19 cellular contexts compared by ENCODE assay signal in genomic region chr7:143975617-143976016, GRCh38. TPM values are rescaled to one million over a fixed set of nuclear protein-coding genes. Genes with fewer than 3 reads are reported as not detected.
DNase-seq lines count a peak whose midpoint lies in the region; TF ChIP-seq lines count a peak whose summit lies in the region.
"Had no signal": no experiment of that assay in that cellular context is flagged by ENCODE, and none has a peak within 500 bp of the region (broad histone marks: within the 10 kb centered on the region; RNA-seq: fewer than 3 reads in every experiment).

No MANE protein-coding gene starts in this region.

- no peak overlapping the region for H2AFZ ChIP-seq in H9 (ENCODE audit: low read length)

- peak; percentile 34 for DNase-seq in A673 (ENCODE audit: low spot score)
- peak; percentile 30 for DNase-seq in H9
- peak; percentile 23 for DNase-seq in OCI-M1 (lab: John Stamatoyannopoulos, UW)
- no peak for DNase-seq in fibroblast of villous mesenchyme (ENCODE audit: low read depth)
- no peak for DNase-seq in MV-4-11 (lab: John Stamatoyannopoulos, UW)
- DNase-seq in NCI-H748 (lab: John Stamatoyannopoulos, UW; ENCODE audit: unreplicated experiment), result no peak
- DNase-seq in activated CD8-positive, alpha-beta memory T cell treated with anti-CD3 and anti-CD28 coated beads for 24 hours, result no peak
- no peak for DNase-seq in UCSD-AML1 (lab: John Stamatoyannopoulos, UW; ENCODE audit: unreplicated experiment)
- DNase-seq: activated CD8-positive, alpha-beta memory T cell treated with anti-CD3 and anti-CD28 coated beads, Interleukin-2, amount 50 U/mL, for 48 hours; activated naive CD4-positive, alpha-beta T cell; Karpas-422; NCI-H1930; NCI-H774; stomach had no signal

- H3K9me3 ChIP-seq in A673 (ENCODE audit: low read depth, low read length, poor library complexity, severe bottlenecking), result no peaks in the 10 kb centered on the region
- no peaks in the 10 kb centered on the region for H3K9me3 ChIP-seq in H9 (ENCODE audit: control insufficient read depth, low read depth, low read length)

- intact Hi-C loops in A673 (cut with micrococcal nuclease; ENCODE audit: unreplicated experiment), result no loop called here

- H3K27me3 ChIP-seq in A673 (replicated peaks; ENCODE audit: insufficient read depth, low read depth, low read length, poor library complexity), result no peaks in the 10 kb centered on the region
- no peaks in the 10 kb centered on the region for H3K27me3 ChIP-seq in H9 (ENCODE audit: insufficient read depth, low read length)
- H3K27me3 ChIP-seq: stomach had no signal

- no peak overlapping the region for H2BK15ac ChIP-seq in H9 (ENCODE audit: low read depth, low read length)

- H3K4me2 ChIP-seq in H9 (ENCODE audit: insufficient read depth, insufficient read length, low read length), result no peak overlapping the region

- H3K4me1 ChIP-seq in A673 (ENCODE audit: insufficient read depth, low read length, poor library complexity, severe bottlenecking) (no peaks in the 10 kb centered on the region), H9 (ENCODE audit: insufficient read depth, low read length) (no peaks in the 10 kb centered on the region)
- H3K4me1 ChIP-seq: stomach had no signal

- H3K23me2 ChIP-seq in H9 (ENCODE audit: insufficient read length, low read depth, low read length, poor library complexity, severe bottlenecking), result no peaks in the 10 kb centered on the region

- H3K27ac ChIP-seq in A673 (ENCODE audit: low read depth, low read length, poor library complexity, severe bottlenecking) (no peak overlapping the region), H9 (ENCODE audit: insufficient read length, low read depth, low read length) (no peak overlapping the region)
- H3K27ac ChIP-seq: HL-60, stomach had no signal

- no peaks in the 10 kb centered on the region for H3K27me3 Mint-ChIP-seq in H9 (ENCODE audit: low read depth)

- H4K20me1 ChIP-seq in H9 (ENCODE audit: control insufficient read depth, insufficient read depth, insufficient read length), result no peaks in the 10 kb centered on the region

- peaks cover 5 to 10% of the 10 kb centered on the region in 2 experiments; a peak in 2 of 5 replicates for H3K9me3 Mint-ChIP-seq in H9
- H3K9me3 Mint-ChIP-seq: nephron had no signal

- no peak overlapping the region for H4K91ac ChIP-seq in H9 (ENCODE audit: insufficient read length, low read depth, low read length)

- no peak overlapping the region for H3K18ac ChIP-seq in H9 (ENCODE audit: insufficient read length, low read depth, low read length)

- H3K4me3 Mint-ChIP-seq in H9, result no peak overlapping the region
- H3K4me3 Mint-ChIP-seq: B cell, nephron had no signal

- POLR2A ChIA-PET in A673 (lab: Charles Lee; ENCODE audit: low non-redundant PET), result no interaction called here

- BruUV-seq in A673 (replicated peaks; lab: Mats Ljungman, UMichigan), result no TSS peak

- no peak overlapping the region for H3T11ph ChIP-seq in H9 (ENCODE audit: low read length)

- WGBS in H9 (ENCODE audit: extremely low coverage, insufficient read length, low lambda C conversion rate), result no CpG with 5 or more reads among the region's 1 CpG

- no peaks in the 10 kb centered on the region for H3K79me2 ChIP-seq in H9 (ENCODE audit: insufficient read depth, low read length)

- H3K9ac ChIP-seq in H9 (ENCODE audit: extremely low read depth, insufficient read length, low read length), result no peak overlapping the region

- H3K23ac ChIP-seq in H9 (ENCODE audit: insufficient read length, low read depth, low read length), result no peak overlapping the region

- TF ChIP-seq CTCF in A673 (conservative IDR thresholded peaks at IDR 0.05; ENCODE audit: low read depth, low read length) (peak; percentile 21; the same call in 1 of the 2 replicates), H9 (conservative IDR thresholded peaks at IDR 0.05) (peak; percentile 44), fibroblast of villous mesenchyme (IDR thresholded peaks at IDR 0.05; ENCODE audit: insufficient read depth, low read depth, low read length) (peak; percentile 19)

- no peaks in the 10 kb centered on the region for H3K79me1 ChIP-seq in H9 (ENCODE audit: insufficient read depth, low read depth, low read length, poor library complexity, severe bottlenecking)

- no peak overlapping the region for H3K4me3 ChIP-seq in A673 (ENCODE audit: low read depth, low read length, poor library complexity, severe bottlenecking)
- H3K4me3 ChIP-seq in fibroblast of villous mesenchyme (ENCODE audit: low read depth, low read length), result no peak overlapping the region
- H3K4me3 ChIP-seq: lung, stomach had no signal

- H3K4me1 Mint-ChIP-seq in H9, result no peaks in the 10 kb centered on the region
- H3K4me1 Mint-ChIP-seq: B cell, nephron had no signal

- no peak overlapping the region for H3K14ac ChIP-seq in H9 (ENCODE audit: insufficient read depth, low read length)

- no peak overlapping the region for H3K4ac ChIP-seq in H9 (ENCODE audit: low read depth, low read length)

- H2BK12ac ChIP-seq in H9 (ENCODE audit: insufficient read length, low read depth, low read length), result no peak overlapping the region

- H4K8ac ChIP-seq in H9 (replicated peaks; ENCODE audit: insufficient read length, low read depth, low read length), result no peak overlapping the region

- H3K36me3 ChIP-seq in A673 (ENCODE audit: insufficient read depth, low read length, poor library complexity, severe bottlenecking), result no peaks in the 10 kb centered on the region
- H3K36me3 ChIP-seq: stomach had no signal

- CTCF ChIA-PET in A673 (lab: Charles Lee), result no interaction called here

- H3K27ac Mint-ChIP-seq in H9, result no peak overlapping the region
- H3K27ac Mint-ChIP-seq: B cell, nephron had no signal

- no peak overlapping the region for H3K56ac ChIP-seq in H9 (ENCODE audit: insufficient read length, low read depth, low read length)

- no peak overlapping the region for H4K5ac ChIP-seq in H9 (ENCODE audit: insufficient read length, low read depth, low read length)

- H2AK5ac ChIP-seq in H9 (ENCODE audit: insufficient read length, low read length), result no peak overlapping the region

- no peak overlapping the region for H2BK120ac ChIP-seq in H9 (ENCODE audit: low read depth, low read length, poor library complexity, severe bottlenecking)

- no peak overlapping the region for H2BK5ac ChIP-seq in H9 (ENCODE audit: insufficient read length, low read length)

- H3K36me3 Mint-ChIP-seq in H9 (ENCODE audit: insufficient read depth in 1 of 3, low read depth in 3 of 3), result no peaks in the 10 kb centered on the region

- H2BK20ac ChIP-seq in H9 (ENCODE audit: low read depth, low read length, poor library complexity, severe bottlenecking), result no peak overlapping the region

RNA-seq across cellular contexts. Expression of gene OR2F1, which starts 21.0 kb away (rescaled TPM):
- total RNA-seq in A673 (2021) (not detected in 2 replicates), H9 (2021) (not detected in 2 replicates), fibroblast of villous mesenchyme (not detected in 2 replicates)
- total RNA-seq: B cell; lung; T-helper 1 cell treated with Interleukin-12 subunit alpha and Interleukin-12 subunit beta and Interleukin-4 antibody, amounts not matched to agents 30 ng/mL and 1 ng/mL, for 36 hours had no signal

RNA-seq across cellular contexts. Expression of gene OR6B1, which starts 24.5 kb away (rescaled TPM):
- total RNA-seq in A673 (2021), result not detected in 2 replicates
- not detected in 2 replicates for total RNA-seq in H9 (2021)
- total RNA-seq in fibroblast of villous mesenchyme, result under 0.01 TPM in 1 of 2 replicates, not detected in the other
- total RNA-seq: B cell; lung; stomach; T-helper 1 cell treated with Interleukin-12 subunit alpha and Interleukin-12 subunit beta and Interleukin-4 antibody, amounts not matched to agents 30 ng/mL and 1 ng/mL, for 36 hours had no signal

RNA-seq across cellular contexts. Expression of gene OR2F2, which starts 40.6 kb away (rescaled TPM):
- total RNA-seq in A673 (2021) (not detected in 2 replicates), H9 (2021) (not detected in 2 replicates), fibroblast of villous mesenchyme (not detected in 2 replicates)
- total RNA-seq: B cell; lung; stomach; T-helper 1 cell treated with Interleukin-12 subunit alpha and Interleukin-12 subunit beta and Interleukin-4 antibody, amounts not matched to agents 30 ng/mL and 1 ng/mL, for 36 hours had no signal

Comparison
In these comparisons a context has a peak if more than half of its experiments do, and no peak if none do; other contexts are left out.
1. DNase-seq: peak in A673 (single experiment), H9 (single experiment) and OCI-M1 (single experiment); none in fibroblast of villous mesenchyme (single experiment), MV-4-11 (single experiment), NCI-H748 (single experiment), activated CD8-positive, alpha-beta memory T cell treated with anti-CD3 and anti-CD28 coated beads for 24 hours (single experiment) and UCSD-AML1 (single experiment).
2. Peak in every context shown above with its lines, with median percentiles within 50 percentile points of each other: CTCF ChIP-seq.